In the genomic region with DNA sequence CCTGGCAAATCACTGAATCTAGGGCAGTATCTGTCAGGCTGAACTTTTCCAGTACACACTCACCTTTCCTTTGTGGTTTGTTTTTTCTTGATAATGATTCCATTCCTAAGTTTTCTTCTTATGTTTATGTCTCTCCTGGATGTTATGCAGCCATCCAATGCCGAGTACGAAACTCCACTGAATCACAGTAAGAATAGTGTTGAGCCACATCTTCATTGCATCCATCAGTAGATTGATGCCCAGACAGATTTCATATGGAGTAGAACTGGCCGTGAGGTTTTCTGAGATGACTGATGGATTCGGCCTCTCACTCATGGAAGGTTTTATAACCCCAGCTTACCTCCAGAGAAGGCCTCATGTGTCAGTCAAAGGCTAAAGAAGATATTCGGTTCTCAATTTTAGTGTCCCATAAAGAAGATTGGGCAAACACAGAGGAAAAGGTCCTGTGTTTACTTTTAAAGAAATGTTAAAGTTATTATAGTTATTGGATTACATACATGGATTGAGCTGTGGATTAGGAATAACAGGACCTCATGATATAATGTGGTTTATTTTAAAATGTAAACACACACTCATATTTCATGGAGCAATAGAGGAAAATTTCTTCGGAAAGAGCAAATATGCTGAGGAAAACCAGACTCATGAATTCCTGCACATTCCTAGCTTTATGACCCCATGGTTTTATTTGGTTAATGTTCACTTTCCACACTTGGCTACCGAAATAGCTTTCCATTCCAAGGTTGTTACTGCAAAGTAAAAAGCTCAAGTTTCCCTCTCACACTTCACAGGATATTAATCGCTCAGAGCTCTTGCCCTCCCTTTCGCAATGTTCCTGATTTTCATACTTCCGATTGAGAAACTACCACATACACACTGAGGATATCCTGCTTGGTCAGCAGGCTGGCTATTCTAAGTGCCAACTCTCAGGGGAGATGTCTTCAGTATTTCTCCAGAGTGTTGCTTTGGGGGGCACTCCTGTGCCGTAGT, we compare ENCODE assay signal across 9 cellular contexts.
DNase-seq lines count a peak whose midpoint lies in the region; ATAC-seq and TF ChIP-seq lines count a peak whose summit lies in the region.
"Had no signal": no experiment of that assay in that cellular context is flagged by ENCODE, and none has a peak within 500 bp of the region (broad histone marks: within the 10 kb centered on the region; RNA-seq: fewer than 3 reads in every experiment).

No MANE protein-coding gene starts in this region.

- no peak overlapping the region for H3K4me3 ChIP-seq in vagina

- DNase-seq in Right ventricle myocardium inferior (ENCODE audit: missing footprints): no peak
- DNase-seq in cardiac septum (ENCODE audit: low spot score): no peak
- no peak for DNase-seq in memory B cell (ENCODE audit: low spot score in 2 of 2)
- DNase-seq in vagina (ENCODE audit: extremely low spot score in 2 of 2): peak in 1 of 2 donors; percentile 94
- DNase-seq in NCI-H1694 (lab: John Stamatoyannopoulos, UW): no peak
- no peak for DNase-seq in NCI-H69 (lab: John Stamatoyannopoulos, UW)

- intact Hi-C loops in Right ventricle myocardium inferior (cut with DNase I): loop anchor here (5.0 kb wide), 1 partner anchor 150 kb away; a partner anchor contains a TSS
- intact Hi-C loops in cardiac septum (cut with DNase I): no loop called here
- intact Hi-C loops in dendritic cell treated with granulocyte-macrophage colony-stimulating factor and Interleukin-4, amounts not matched to agents 40 ng/mL and 50 ng/mL, for 4 days (cut with micrococcal nuclease): no loop called here
- intact Hi-C loops in vagina (cut with DNase I): loop anchor here (5.0 kb wide), 1 partner anchor 150 kb away; a partner anchor contains a TSS

- peak overlapping the region; percentile 59 for H3K27ac ChIP-seq in vagina

- TF ChIP-seq POLR2A in vagina (IDR thresholded peaks at IDR 0.05): no peak

- TF ChIP-seq CTCF in vagina (IDR thresholded peaks at IDR 0.05): no peak

- ATAC-seq in Right ventricle myocardium inferior: peak; percentile 93
- ATAC-seq in memory B cell (ENCODE audit: low read depth): no peak
- ATAC-seq in GM18502 (IDR thresholded peaks at IDR 0.05; ENCODE audit: poor library complexity, unreplicated experiment): no peak
- ATAC-seq: Panc1 had no signal

- no peak overlapping the region for H3K4me3 Mint-ChIP-seq in dendritic cell treated with granulocyte-macrophage colony-stimulating factor and Interleukin-4, amounts not matched to agents 40 ng/mL and 50 ng/mL, for 4 days
- no peak overlapping the region for H3K4me3 Mint-ChIP-seq in memory B cell

- peaks cover 16% of the 10 kb centered on the region for H3K9me3 Mint-ChIP-seq in dendritic cell treated with granulocyte-macrophage colony-stimulating factor and Interleukin-4, amounts not matched to agents 40 ng/mL and 50 ng/mL, for 4 days
- peaks cover 3% of the 10 kb centered on the region for H3K9me3 Mint-ChIP-seq in memory B cell

- no peaks in the 10 kb centered on the region for H3K9me3 ChIP-seq in vagina

- H3K4me1 Mint-ChIP-seq in dendritic cell treated with granulocyte-macrophage colony-stimulating factor and Interleukin-4, amounts not matched to agents 40 ng/mL and 50 ng/mL, for 4 days (ENCODE audit: low read depth): peaks cover 41% of the 10 kb centered on the region
- H3K4me1 Mint-ChIP-seq in memory B cell: peaks cover 18% of the 10 kb centered on the region

- peaks cover 25% of the 10 kb centered on the region for H3K4me1 ChIP-seq in vagina

- peaks cover 6% of the 10 kb centered on the region for H3K36me3 Mint-ChIP-seq in dendritic cell treated with granulocyte-macrophage colony-stimulating factor and Interleukin-4, amounts not matched to agents 40 ng/mL and 50 ng/mL, for 4 days (ENCODE audit: low read depth)
- H3K36me3 Mint-ChIP-seq in memory B cell: no peaks in the 10 kb centered on the region

- H3K36me3 ChIP-seq in vagina: no peaks in the 10 kb centered on the region

- peaks cover 13% of the 10 kb centered on the region for H3K27me3 Mint-ChIP-seq in dendritic cell treated with granulocyte-macrophage colony-stimulating factor and Interleukin-4, amounts not matched to agents 40 ng/mL and 50 ng/mL, for 4 days
- no peaks in the 10 kb centered on the region for H3K27me3 Mint-ChIP-seq in memory B cell

- peak overlapping the region; percentile 8 for H3K27ac Mint-ChIP-seq in dendritic cell treated with granulocyte-macrophage colony-stimulating factor and Interleukin-4, amounts not matched to agents 40 ng/mL and 50 ng/mL, for 4 days
- H3K27ac Mint-ChIP-seq in memory B cell: peak overlapping the region; percentile 82

- peaks cover 3% of the 10 kb centered on the region for H3K27me3 ChIP-seq in vagina

Comparison
In these comparisons a context has a peak if more than half of its experiments do, and no peak if none do; other contexts are left out.
1. intact Hi-C loops: an anchor here in Right ventricle myocardium inferior (5.0 kb wide) and vagina (5.0 kb wide); none called in cardiac septum and dendritic cell treated with granulocyte-macrophage colony-stimulating factor and Interleukin-4, amounts not matched to agents 40 ng/mL and 50 ng/mL, for 4 days.